Comparison of ENCODE assay signal across 9 cellular contexts in the genomic region with DNA sequence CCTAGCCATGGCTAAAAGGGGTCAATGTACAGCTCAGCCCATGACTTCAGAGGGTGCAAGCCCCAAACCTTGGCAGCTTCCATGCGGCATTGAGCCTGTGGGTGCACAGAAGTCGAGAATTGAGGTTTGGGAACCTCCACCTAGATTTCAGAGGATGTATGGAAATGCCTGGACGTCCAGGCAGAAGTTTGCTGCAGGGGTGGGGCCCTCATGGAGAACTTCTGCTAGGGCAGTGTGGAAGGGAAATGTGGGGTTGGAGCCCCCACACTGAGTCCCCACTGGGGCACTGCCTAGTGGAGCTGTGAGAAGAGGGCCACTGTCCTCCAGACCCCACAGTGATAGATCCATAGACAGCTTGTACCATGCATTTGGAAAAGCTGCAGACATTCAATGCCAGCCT. TPM values are rescaled to one million over a fixed set of nuclear protein-coding genes. Genes with fewer than 3 reads are reported as not detected.
"Had no signal": no experiment of that assay in that cellular context is flagged by ENCODE, and none has a peak within 500 bp of the region (broad histone marks: within the 10 kb centered on the region; RNA-seq: fewer than 3 reads in every experiment).

No MANE protein-coding gene starts in this region.

RNA-seq across cellular contexts. Expression of a gene that starts 47.9 kb away (rescaled TPM):
- total RNA-seq: activated naive CD4-positive, alpha-beta T cell treated with anti-CD3 and anti-CD28 coated beads for 36 hours; activated naive CD4-positive, alpha-beta T cell treated with anti-CD3 and anti-CD28 coated beads, Interleukin-2, amount 50 U/mL, for 72 hours; activated naive CD8-positive, alpha-beta T cell treated with anti-CD3 and anti-CD28 coated beads for 36 hours; activated naive CD8-positive, alpha-beta T cell treated with anti-CD3 and anti-CD28 coated beads, Interleukin-2, amount 10 ng/mL, durations not matched to agents 7 days and 5 days; activated T-cell treated with anti-CD3 and anti-CD28 coated beads, Interleukin-2, amount 50 U/mL, for 72 hours; activated T-helper 1 cell treated with anti-CD3 and anti-CD28 coated beads, Interleukin-12 subunit alpha, Interleukin-12 subunit beta, Interleukin-2, Interleukin-4 antibody, amounts not matched to agents 30 ng/mL and 10 ng/mL and 1 ng/mL, durations not matched to agents 14 hours and 24 hours and 36 hours; activated T-helper 17 cell treated with anti-CD3 and anti-CD28 coated beads, Interleukin-2, amount 50 U/mL, for 72 hours; activated T-helper 2 cell treated with anti-CD3 and anti-CD28 coated beads, Interferon-gamma antibody, Interleukin-2, Interleukin-4, amounts not matched to agents 10 μg/mL and 5 μg/mL and 100 μg/mL, durations not matched to agents 14 hours and 24 hours and 36 hours; bronchial epithelial cell had no signal
